Comparison of ENCODE assay signal across 1 cellular context in genomic region chr20:2663887-2664719, GRCh38.
A peak's percentile ranks its signal among the peaks of the same experiment; 100 is the strongest.
TF ChIP-seq lines count a peak whose summit lies in the region.

Gene IDH3B, minus strand, starts transcription at chr20:2664216. Its CDS starts 28 bp downstream, at chr20:2664188.

TF ChIP-seq in HepG2, 621 proteins besides CTCF, POLR2A, EP300 and RAD21 (continued from another document and continues in another):
- TF ChIP-seq CSRNP2 (CRISPR knock-in tag; conservative IDR thresholded peaks at IDR 0.05; ENCODE audit: low read depth) (no peak), KLF6 (CRISPR knock-in tag; IDR thresholded peaks at IDR 0.05) (peak; percentile 85; the same call in 1 of the 2 replicates), ZEB1 (IDR thresholded peaks at IDR 0.05; ENCODE audit: insufficient replicate concordance, low read depth) (peak; percentile 65), ZMYM2 (CRISPR knock-in tag; IDR thresholded peaks at IDR 0.05) (peak; percentile 36; the same call in 1 of the 2 replicates), DR1 (CRISPR knock-in tag; IDR thresholded peaks at IDR 0.05) (peak; percentile 89), MED13 (CRISPR knock-in tag; IDR thresholded peaks at IDR 0.05) (peak; percentile 4; the same call in 1 of the 2 replicates), EZH2 (conservative IDR thresholded peaks at IDR 0.05; ENCODE audit: low read depth, low read length) (0 out of 2 replicates have a peak, but pooled peaks have one; percentile 21), KDM5B (CRISPR knock-in tag; IDR thresholded peaks at IDR 0.05; ENCODE audit: borderline replicate concordance) (peak; percentile 95), TFDP1 (CRISPR knock-in tag; IDR thresholded peaks at IDR 0.05; ENCODE audit: borderline replicate concordance) (peak; percentile 66; the same call in 1 of the 2 replicates), TBX2 (CRISPR knock-in tag; IDR thresholded peaks at IDR 0.05; ENCODE audit: borderline replicate concordance) (peak; percentile 91), ZBTB49 (CRISPR knock-in tag; IDR thresholded peaks at IDR 0.05; ENCODE audit: borderline replicate concordance) (no peak), ZBTB37 (CRISPR knock-in tag; IDR thresholded peaks at IDR 0.05) (0 out of 2 replicates have a peak, but pooled peaks have one; percentile 25), SAP130 (CRISPR knock-in tag; IDR thresholded peaks at IDR 0.05; ENCODE audit: low read depth) (peak; percentile 99), ZNF761 (CRISPR knock-in tag; conservative IDR thresholded peaks at IDR 0.05) (peak; percentile 91), PLRG1 (conservative IDR thresholded peaks at IDR 0.05) (no peak), ZNF501 (CRISPR knock-in tag; IDR thresholded peaks at IDR 0.05) (peak; percentile 98), MEF2D (CRISPR knock-in tag; IDR thresholded peaks at IDR 0.05) (peak; percentile 93), ZBTB1 (CRISPR knock-in tag; IDR thresholded peaks at IDR 0.05; ENCODE audit: borderline replicate concordance) (no peak), PRMT3 (CRISPR knock-in tag; IDR thresholded peaks at IDR 0.05; ENCODE audit: borderline replicate concordance, low read depth) (no peak), ZNF724P (CRISPR knock-in tag; IDR thresholded peaks at IDR 0.05; ENCODE audit: borderline replicate concordance) (peak; percentile 91; the same call in 1 of the 2 replicates), ZNF251 (CRISPR knock-in tag; IDR thresholded peaks at IDR 0.05) (no peak), ZNF646 (CRISPR knock-in tag; IDR thresholded peaks at IDR 0.05) (no peak), CSRNP1 (CRISPR knock-in tag; IDR thresholded peaks at IDR 0.05) (peak; percentile 97)
- TF ChIP-seq, protein P1, sequence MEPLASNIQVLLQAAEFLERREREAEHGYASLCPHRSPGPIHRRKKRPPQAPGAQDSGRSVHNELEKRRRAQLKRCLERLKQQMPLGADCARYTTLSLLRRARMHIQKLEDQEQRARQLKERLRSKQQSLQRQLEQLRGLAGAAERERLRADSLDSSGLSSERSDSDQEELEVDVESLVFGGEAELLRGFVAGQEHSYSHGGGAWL (CRISPR knock-in tag; IDR thresholded peaks at IDR 0.05), result peak; percentile 75; the same call in 1 of the 2 replicates
- TF ChIP-seq, protein P2, sequence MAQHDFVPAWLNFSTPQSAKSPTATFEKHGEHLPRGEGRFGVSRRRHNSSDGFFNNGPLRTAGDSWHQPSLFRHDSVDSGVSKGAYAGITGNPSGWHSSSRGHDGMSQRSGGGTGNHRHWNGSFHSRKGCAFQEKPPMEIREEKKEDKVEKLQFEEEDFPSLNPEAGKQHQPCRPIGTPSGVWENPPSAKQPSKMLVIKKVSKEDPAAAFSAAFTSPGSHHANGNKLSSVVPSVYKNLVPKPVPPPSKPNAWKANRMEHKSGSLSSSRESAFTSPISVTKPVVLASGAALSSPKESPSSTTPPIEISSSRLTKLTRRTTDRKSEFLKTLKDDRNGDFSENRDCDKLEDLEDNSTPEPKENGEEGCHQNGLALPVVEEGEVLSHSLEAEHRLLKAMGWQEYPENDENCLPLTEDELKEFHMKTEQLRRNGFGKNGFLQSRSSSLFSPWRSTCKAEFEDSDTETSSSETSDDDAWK (CRISPR knock-in tag; IDR thresholded peaks at IDR 0.05), result no peak
- TF ChIP-seq, protein P3, sequence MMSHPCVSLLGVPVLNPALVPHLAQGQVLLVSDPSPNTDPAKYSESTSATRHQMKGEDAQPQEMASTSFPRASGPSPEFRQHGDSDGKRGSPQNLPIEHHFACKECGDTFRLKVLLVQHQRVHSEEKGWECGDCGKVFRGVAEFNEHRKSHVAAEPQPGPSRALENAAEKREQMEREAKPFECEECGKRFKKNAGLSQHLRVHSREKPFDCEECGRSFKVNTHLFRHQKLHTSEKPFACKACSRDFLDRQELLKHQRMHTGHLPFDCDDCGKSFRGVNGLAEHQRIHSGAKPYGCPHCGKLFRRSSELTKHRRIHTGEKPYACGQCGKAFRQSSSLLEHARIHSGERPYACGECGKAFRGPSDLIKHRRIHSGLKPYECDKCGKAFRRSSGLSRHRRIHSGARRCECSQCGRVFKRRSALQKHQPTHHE (CRISPR knock-in tag; IDR thresholded peaks at IDR 0.05; ENCODE audit: borderline replicate concordance), result peak; percentile 61; the same call in 1 of the 2 replicates
- TF ChIP-seq, protein P4, sequence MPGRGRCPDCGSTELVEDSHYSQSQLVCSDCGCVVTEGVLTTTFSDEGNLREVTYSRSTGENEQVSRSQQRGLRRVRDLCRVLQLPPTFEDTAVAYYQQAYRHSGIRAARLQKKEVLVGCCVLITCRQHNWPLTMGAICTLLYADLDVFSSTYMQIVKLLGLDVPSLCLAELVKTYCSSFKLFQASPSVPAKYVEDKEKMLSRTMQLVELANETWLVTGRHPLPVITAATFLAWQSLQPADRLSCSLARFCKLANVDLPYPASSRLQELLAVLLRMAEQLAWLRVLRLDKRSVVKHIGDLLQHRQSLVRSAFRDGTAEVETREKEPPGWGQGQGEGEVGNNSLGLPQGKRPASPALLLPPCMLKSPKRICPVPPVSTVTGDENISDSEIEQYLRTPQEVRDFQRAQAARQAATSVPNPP (CRISPR knock-in tag; IDR thresholded peaks at IDR 0.05), result peak; percentile 83
- TF ChIP-seq, protein P5, sequence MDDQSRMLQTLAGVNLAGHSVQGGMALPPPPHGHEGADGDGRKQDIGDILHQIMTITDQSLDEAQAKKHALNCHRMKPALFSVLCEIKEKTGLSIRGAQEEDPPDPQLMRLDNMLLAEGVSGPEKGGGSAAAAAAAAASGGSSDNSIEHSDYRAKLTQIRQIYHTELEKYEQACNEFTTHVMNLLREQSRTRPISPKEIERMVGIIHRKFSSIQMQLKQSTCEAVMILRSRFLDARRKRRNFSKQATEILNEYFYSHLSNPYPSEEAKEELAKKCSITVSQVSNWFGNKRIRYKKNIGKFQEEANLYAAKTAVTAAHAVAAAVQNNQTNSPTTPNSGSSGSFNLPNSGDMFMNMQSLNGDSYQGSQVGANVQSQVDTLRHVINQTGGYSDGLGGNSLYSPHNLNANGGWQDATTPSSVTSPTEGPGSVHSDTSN (CRISPR knock-in tag; IDR thresholded peaks at IDR 0.05; ENCODE audit: borderline replicate concordance), result no peak
- TF ChIP-seq, protein P6, sequence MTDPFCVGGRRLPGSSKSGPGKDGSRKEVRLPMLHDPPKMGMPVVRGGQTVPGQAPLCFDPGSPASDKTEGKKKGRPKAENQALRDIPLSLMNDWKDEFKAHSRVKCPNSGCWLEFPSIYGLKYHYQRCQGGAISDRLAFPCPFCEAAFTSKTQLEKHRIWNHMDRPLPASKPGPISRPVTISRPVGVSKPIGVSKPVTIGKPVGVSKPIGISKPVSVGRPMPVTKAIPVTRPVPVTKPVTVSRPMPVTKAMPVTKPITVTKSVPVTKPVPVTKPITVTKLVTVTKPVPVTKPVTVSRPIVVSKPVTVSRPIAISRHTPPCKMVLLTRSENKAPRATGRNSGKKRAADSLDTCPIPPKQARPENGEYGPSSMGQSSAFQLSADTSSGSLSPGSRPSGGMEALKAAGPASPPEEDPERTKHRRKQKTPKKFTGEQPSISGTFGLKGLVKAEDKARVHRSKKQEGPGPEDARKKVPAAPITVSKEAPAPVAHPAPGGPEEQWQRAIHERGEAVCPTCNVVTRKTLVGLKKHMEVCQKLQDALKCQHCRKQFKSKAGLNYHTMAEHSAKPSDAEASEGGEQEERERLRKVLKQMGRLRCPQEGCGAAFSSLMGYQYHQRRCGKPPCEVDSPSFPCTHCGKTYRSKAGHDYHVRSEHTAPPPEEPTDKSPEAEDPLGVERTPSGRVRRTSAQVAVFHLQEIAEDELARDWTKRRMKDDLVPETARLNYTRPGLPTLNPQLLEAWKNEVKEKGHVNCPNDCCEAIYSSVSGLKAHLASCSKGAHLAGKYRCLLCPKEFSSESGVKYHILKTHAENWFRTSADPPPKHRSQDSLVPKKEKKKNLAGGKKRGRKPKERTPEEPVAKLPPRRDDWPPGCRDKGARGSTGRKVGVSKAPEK (CRISPR knock-in tag; IDR thresholded peaks at IDR 0.05; ENCODE audit: borderline replicate concordance), result no peak
